ENCODE assay signal across 8 cellular contexts in genomic region chr1:58968360-58968952, GRCh38.
A peak's percentile ranks its signal among the peaks of the same experiment; 100 is the strongest.
DNase-seq lines count a peak whose midpoint lies in the region; ATAC-seq and TF ChIP-seq lines count a peak whose summit lies in the region.

No MANE protein-coding gene starts in this region.

- peak overlapping the region; percentile 77 for H3K4me3 Mint-ChIP-seq in T-helper 2 cell treated with Interferon-gamma antibody and Interleukin-4, amounts not matched to agents 5 μg/mL and 100 μg/mL, for 36 hours
- no peak overlapping the region for H3K4me3 Mint-ChIP-seq in neural progenitor cell

- H3K27ac Mint-ChIP-seq in T-helper 2 cell treated with Interferon-gamma antibody and Interleukin-4, amounts not matched to agents 5 μg/mL and 100 μg/mL, for 36 hours: peak overlapping the region; percentile 99
- peak overlapping the region; percentile 61 for H3K27ac Mint-ChIP-seq in neural progenitor cell

- TF ChIP-seq POLR2A in GM18951 (IDR thresholded peaks at IDR 0.05; ENCODE audit: extremely low read depth, insufficient read depth, insufficient read length) (peak; percentile 31), esophagus squamous epithelium (IDR thresholded peaks at IDR 0.05) (no peak)

- no peaks in the 10 kb centered on the region for H3K9me3 ChIP-seq in esophagus squamous epithelium
- H3K9me3 ChIP-seq in neural progenitor cell (ENCODE audit: low read depth): no peaks in the 10 kb centered on the region

- DNase-seq in AG09319 (ENCODE audit: extremely low read depth, low read depth) (peak; percentile 59), esophagus squamous epithelium (lab: John Stamatoyannopoulos, UW) (no peak), neural progenitor cell (ENCODE audit: low spot score) (no peak), D341Med (ENCODE audit: low spot score) (no peak)
- DNase-seq in T-helper 2 cell treated with Interferon-gamma antibody and Interleukin-4, amounts not matched to agents 5 μg/mL and 100 μg/mL, for 36 hours (ENCODE audit: low spot score): peak; percentile 29
- no peak for DNase-seq in activated effector memory CD4-positive, alpha-beta T cell treated with anti-CD3 and anti-CD28 coated beads, Interleukin-2, amount 50 U/mL, for 16 hours

- no peaks in the 10 kb centered on the region for H3K36me3 ChIP-seq in esophagus squamous epithelium
- H3K36me3 ChIP-seq in neural progenitor cell: no peaks in the 10 kb centered on the region

- H3K79me2 ChIP-seq in neural progenitor cell (ENCODE audit: low read depth): no peaks in the 10 kb centered on the region

- ATAC-seq in HG03095 (IDR thresholded peaks at IDR 0.05; ENCODE audit: unreplicated experiment): peak; percentile 83

- intact Hi-C loops in esophagus squamous epithelium (cut with DNase I): no loop called here

- peaks cover 2% of the 10 kb centered on the region for H3K36me3 Mint-ChIP-seq in T-helper 2 cell treated with Interferon-gamma antibody and Interleukin-4, amounts not matched to agents 5 μg/mL and 100 μg/mL, for 36 hours (ENCODE audit: low read depth)
- no peaks in the 10 kb centered on the region for H3K36me3 Mint-ChIP-seq in neural progenitor cell

- no peak overlapping the region for H3K4me3 ChIP-seq in esophagus squamous epithelium
- H3K4me3 ChIP-seq in neural progenitor cell: no peak overlapping the region

- no peaks in the 10 kb centered on the region for H3K27me3 ChIP-seq in esophagus squamous epithelium
- no peaks in the 10 kb centered on the region for H3K27me3 ChIP-seq in neural progenitor cell

- H3F3A ChIP-seq in neural progenitor cell (ENCODE audit: low read depth): no peaks in the 10 kb centered on the region

- H3K9ac ChIP-seq in neural progenitor cell: no peak overlapping the region

- peaks cover 36% of the 10 kb centered on the region for H3K4me1 Mint-ChIP-seq in T-helper 2 cell treated with Interferon-gamma antibody and Interleukin-4, amounts not matched to agents 5 μg/mL and 100 μg/mL, for 36 hours (ENCODE audit: low read depth)
- peaks cover 13% of the 10 kb centered on the region for H3K4me1 Mint-ChIP-seq in neural progenitor cell

- peak overlapping the region; percentile 81 to 93 (median 90) for H3K27ac ChIP-seq in esophagus squamous epithelium
- no peak overlapping the region for H3K27ac ChIP-seq in neural progenitor cell

- H4K20me1 ChIP-seq in neural progenitor cell (ENCODE audit: low read depth): no peaks in the 10 kb centered on the region

- WGBS in esophagus squamous epithelium, 2 donors: 0 to 14% methylated on average over 4 of the region's 4 CpGs

- no peaks in the 10 kb centered on the region for H3K9me3 Mint-ChIP-seq in T-helper 2 cell treated with Interferon-gamma antibody and Interleukin-4, amounts not matched to agents 5 μg/mL and 100 μg/mL, for 36 hours
- H3K9me3 Mint-ChIP-seq in neural progenitor cell: no peaks in the 10 kb centered on the region

- H3K4me2 ChIP-seq in neural progenitor cell: no peak overlapping the region

- H3K27me3 Mint-ChIP-seq in T-helper 2 cell treated with Interferon-gamma antibody and Interleukin-4, amounts not matched to agents 5 μg/mL and 100 μg/mL, for 36 hours (ENCODE audit: low read depth): no peaks in the 10 kb centered on the region
- H3K27me3 Mint-ChIP-seq in neural progenitor cell (ENCODE audit: insufficient read depth, low read depth): no peaks in the 10 kb centered on the region

- no peak overlapping the region for H2AFZ ChIP-seq in neural progenitor cell (replicated peaks)

- peaks cover 14 to 50% (median 14%) of the 10 kb centered on the region in 3 donors for H3K4me1 ChIP-seq in esophagus squamous epithelium
- no peaks in the 10 kb centered on the region for H3K4me1 ChIP-seq in neural progenitor cell

- TF ChIP-seq CTCF in AG09319 (IDR thresholded peaks at IDR 0.05; ENCODE audit: low read depth, low read length): no peak
- TF ChIP-seq CTCF in esophagus squamous epithelium (IDR thresholded peaks at IDR 0.05): no peak
- no peak for TF ChIP-seq CTCF in neural progenitor cell (IDR thresholded peaks at IDR 0.05)

- in situ Hi-C loops in GM18951 (cut with MboI; ENCODE audit: low sequenced_read_pairs, unreplicated experiment): no loop called here

Comparison
In these comparisons a context has a peak if more than half of its experiments do, and no peak if none do; other contexts are left out.
1. DNase-seq: peak in AG09319 (single experiment) and T-helper 2 cell treated with Interferon-gamma antibody and Interleukin-4, amounts not matched to agents 5 μg/mL and 100 μg/mL, for 36 hours (single experiment); none in esophagus squamous epithelium (single experiment), neural progenitor cell (single experiment), activated effector memory CD4-positive, alpha-beta T cell treated with anti-CD3 and anti-CD28 coated beads, Interleukin-2, amount 50 U/mL, for 16 hours (single experiment) and D341Med (single experiment).